Comparison of ENCODE assay signal across 13 cellular contexts in genomic region chr20:24318569-24319352, GRCh38.
"Had no signal": no experiment of that assay in that cellular context is flagged by ENCODE, and none has a peak within 500 bp of the region (broad histone marks: within the 10 kb centered on the region; RNA-seq: fewer than 3 reads in every experiment).

No MANE protein-coding gene starts in this region.

- H3K4me1 Mint-ChIP-seq: activated T-helper 17 cell treated with anti-CD3 and anti-CD28 coated beads, Interleukin-2, amount 50 U/mL, for 72 hours; neural progenitor cell had no signal

- DNase-seq: activated CD4-positive, alpha-beta T cell treated with anti-CD3 and anti-CD28 coated beads for 1 hour; activated T-cell treated with anti-CD3 and anti-CD28 coated beads for 4 hours; foreskin melanocyte; head of caudate nucleus; left lung; mesenchymal stem cell; ovary; stimulated activated CD4-positive, alpha-beta T cell treated with anti-CD3 and anti-CD28 coated beads, Interleukin-4, amount 100 ng/mL, for 1 hour; stimulated activated CD8-positive, alpha-beta memory T cell treated with anti-CD3 and anti-CD28 coated beads, Interleukin-4, amount 100 ng/mL, for 48 hours; testis had no signal

- H3K4me1 ChIP-seq: left lung, neural progenitor cell, testis had no signal

- H3K27me3 ChIP-seq: neural progenitor cell, ovary, testis had no signal

- H3K27ac ChIP-seq: left lung, neural progenitor cell, ovary, testis had no signal

- H3K9me3 ChIP-seq: left lung, ovary, testis had no signal

- H3K4me3 Mint-ChIP-seq: activated T-helper 17 cell treated with anti-CD3 and anti-CD28 coated beads, Interleukin-2, amount 50 U/mL, for 72 hours; neural progenitor cell; stimulated activated naive CD8-positive, alpha-beta T cell treated with anti-CD3 and anti-CD28 coated beads, Interleukin-15, Interleukin-2, amounts not matched to agents 100 ng/mL and 50 ng/mL, for 24 hours had no signal

- H3K36me3 Mint-ChIP-seq: neural progenitor cell had no signal

- ATAC-seq: activated T-helper 17 cell treated with anti-CD3 and anti-CD28 coated beads, Interleukin-2, amount 50 U/mL, for 72 hours; left lung had no signal

- H3K27ac Mint-ChIP-seq: activated T-helper 17 cell treated with anti-CD3 and anti-CD28 coated beads, Interleukin-2, amount 50 U/mL, for 72 hours; neural progenitor cell; stimulated activated naive CD8-positive, alpha-beta T cell treated with anti-CD3 and anti-CD28 coated beads, Interleukin-15, Interleukin-2, amounts not matched to agents 100 ng/mL and 50 ng/mL, for 24 hours had no signal

- H3K36me3 ChIP-seq: left lung, neural progenitor cell, ovary had no signal

- H3K4me3 ChIP-seq: left lung, neural progenitor cell, ovary, testis had no signal

- H3K9me3 Mint-ChIP-seq: activated T-helper 17 cell treated with anti-CD3 and anti-CD28 coated beads, Interleukin-2, amount 50 U/mL, for 72 hours; neural progenitor cell; stimulated activated naive CD8-positive, alpha-beta T cell treated with anti-CD3 and anti-CD28 coated beads, Interleukin-15, Interleukin-2, amounts not matched to agents 100 ng/mL and 50 ng/mL, for 24 hours had no signal
